Comparison of ENCODE assay signal across 13 cellular contexts in the genomic region with DNA sequence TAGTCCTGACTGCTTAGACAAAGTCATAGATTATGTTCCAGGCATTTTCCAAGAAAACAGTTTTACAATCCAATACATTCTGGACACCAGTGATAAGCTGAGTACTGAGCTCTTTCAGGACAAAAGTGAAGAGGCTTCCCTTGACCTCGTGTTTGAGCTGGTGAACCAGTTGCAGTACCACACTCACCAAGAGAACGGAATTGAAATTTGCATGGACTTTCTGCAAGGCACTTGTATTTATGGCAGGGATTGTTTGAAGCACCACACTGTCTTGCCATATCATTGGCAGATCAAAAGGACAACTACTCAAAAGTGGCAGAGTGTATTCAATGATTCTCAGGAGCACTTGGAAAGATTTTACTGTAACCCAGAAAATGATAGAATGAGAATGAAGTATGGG. TPM values are rescaled to one million over a fixed set of nuclear protein-coding genes. Genes with fewer than 3 reads are reported as not detected.
DNase-seq lines count a peak whose midpoint lies in the region; ATAC-seq, FAIRE-seq and TF ChIP-seq lines count a peak whose summit lies in the region.
"Had no signal": no experiment of that assay in that cellular context is flagged by ENCODE, and none has a peak within 500 bp of the region (broad histone marks: within the 10 kb centered on the region; RNA-seq: fewer than 3 reads in every experiment).

No MANE protein-coding gene starts in this region.

- H3K4me2 ChIP-seq in Karpas-422 (ENCODE audit: low read depth, low read length, poor library complexity, severe bottlenecking) = peak overlapping the region; percentile 2
- H3K4me2 ChIP-seq in mammary epithelial cell (ENCODE audit: insufficient read depth, low read depth, low read length) = peak overlapping the region; percentile 74
- no peak overlapping the region for H3K4me2 ChIP-seq in parathyroid adenoma (ENCODE audit: low read length)
- H3K4me2 ChIP-seq in trophoblast cell (ENCODE audit: low read length) = no peak overlapping the region

- H4K20me1 ChIP-seq in Karpas-422 (ENCODE audit: insufficient read depth, low read depth, low read length) (peaks cover 22% of the 10 kb centered on the region), mammary epithelial cell (ENCODE audit: insufficient read depth, low read length) (peaks cover 5% of the 10 kb centered on the region)

- WGBS in mammary epithelial cell (ENCODE audit: low coverage, missing lambda C conversion rate) = 80% methylated on average over 2 of the region's 2 CpGs
- no CpG with 5 or more reads among the region's 2 CpGs for WGBS in trophoblast cell (ENCODE audit: extremely low coverage, insufficient coverage, insufficient read length)

- H3K9me3 Mint-ChIP-seq in activated T-cell treated with anti-CD3 and anti-CD28 coated beads, Interleukin-2, amount 50 U/mL, for 72 hours = no peaks in the 10 kb centered on the region

- no peak overlapping the region for H3K4ac ChIP-seq in trophoblast cell (ENCODE audit: low read depth, low read length)

- H3K27me3 ChIP-seq in Karpas-422 (ENCODE audit: low read length) (no peaks in the 10 kb centered on the region), mammary epithelial cell (ENCODE audit: insufficient read depth, low read length) (no peaks in the 10 kb centered on the region), parathyroid adenoma (ENCODE audit: control insufficient read depth, insufficient read depth, low read length) (no peaks in the 10 kb centered on the region), trophoblast cell (ENCODE audit: insufficient read depth, low read length) (no peaks in the 10 kb centered on the region)
- H3K27me3 ChIP-seq: transverse colon had no signal

- peaks cover 55% of the 10 kb centered on the region for H3K79me2 ChIP-seq in Karpas-422 (ENCODE audit: low read length)
- H3K79me2 ChIP-seq in mammary epithelial cell (ENCODE audit: insufficient read depth, low read length) = peaks cover 89% of the 10 kb centered on the region
- H3K79me2 ChIP-seq in parathyroid adenoma = peaks cover 71% of the 10 kb centered on the region
- H3K79me2 ChIP-seq in trophoblast cell (ENCODE audit: control insufficient read depth, insufficient read depth, low read length, poor library complexity) = peaks cover 12% of the 10 kb centered on the region

- peak overlapping the region; percentile 21 for H3K27ac Mint-ChIP-seq in activated T-cell treated with anti-CD3 and anti-CD28 coated beads, Interleukin-2, amount 50 U/mL, for 72 hours

- no peaks in the 10 kb centered on the region for H3K27me3 Mint-ChIP-seq in activated T-cell treated with anti-CD3 and anti-CD28 coated beads, Interleukin-2, amount 50 U/mL, for 72 hours (ENCODE audit: low read depth)

- H3K79me1 ChIP-seq in trophoblast cell (ENCODE audit: low read length) = peaks cover 17% of the 10 kb centered on the region

- FAIRE-seq in GM12892 (lab: Jason Lieb, UNC) = no peak
- FAIRE-seq: frontal cortex had no signal

- TF ChIP-seq CTCF in mammary epithelial cell (conservative IDR thresholded peaks at IDR 0.05 in 1 of 2, IDR thresholded peaks at IDR 0.05 in 1 of 2; ENCODE audit: extremely low read depth in 1 of 2, insufficient read depth in 1 of 2, low read depth in 1 of 2, low read length in 2 of 2) (no peak), parathyroid adenoma (IDR thresholded peaks at IDR 0.05) (no peak)

- H3K4me3 ChIP-seq in Karpas-422 (ENCODE audit: low read length) = no peak overlapping the region
- H3K4me3 ChIP-seq in mammary epithelial cell (replicated peaks in 1 of 3; ENCODE audit: insufficient read depth in 1 of 3, low read depth in 2 of 3, low read length in 3 of 3) = peak overlapping the region; percentile 61 to 94 (median 76)
- peak overlapping the region; percentile 90 for H3K4me3 ChIP-seq in parathyroid adenoma (ENCODE audit: low read depth, low read length)
- no peak overlapping the region for H3K4me3 ChIP-seq in trophoblast cell (ENCODE audit: low read depth, low read length)
- H3K4me3 ChIP-seq: transverse colon had no signal

- H3K18ac ChIP-seq in trophoblast cell (ENCODE audit: low read length) = no peak overlapping the region

- no peak for ATAC-seq in activated T-cell treated with anti-CD3 and anti-CD28 coated beads, Interleukin-2, amount 50 U/mL, for 72 hours (replicated peaks in 1 of 2)
- ATAC-seq: left lobe of liver had no signal

- H2BK12ac ChIP-seq in trophoblast cell (ENCODE audit: low read length) = no peak overlapping the region

- no peak overlapping the region for H4K8ac ChIP-seq in trophoblast cell (ENCODE audit: low read depth, low read length)

- dilution Hi-C loops in mammary epithelial cell (cut with HindIII; ENCODE audit: low sequenced_read_pairs) = loop anchor here (5.0 kb wide), 1 partner anchor 449 kb away; no protein-coding TSS in a partner anchor

- in situ Hi-C loops in mammary epithelial cell (cut with MboI; ENCODE audit: low sequenced_read_pairs in 2 of 2) = loop anchor here (5.0 to 25.0 kb wide), 4 partner anchors 123 to 409 kb away; a partner anchor contains a TSS

- no peak overlapping the region for H3K9ac ChIP-seq in Karpas-422 (ENCODE audit: low read length)
- H3K9ac ChIP-seq in mammary epithelial cell (ENCODE audit: insufficient read depth, low read length) = peak overlapping the region; percentile 96
- H3K9ac ChIP-seq in parathyroid adenoma = no peak overlapping the region
- no peak overlapping the region for H3K9ac ChIP-seq in trophoblast cell (ENCODE audit: low read length)

- no peak for DNase-seq in activated T-cell treated with anti-CD3 and anti-CD28 coated beads, Interleukin-2, amount 50 U/mL, for 72 hours
- no peak for DNase-seq in activated T-cell treated with anti-CD3 and anti-CD28 coated beads, Interleukin-2, amount 50 U/mL, for 1 hour
- DNase-seq in Karpas-422 = peak; percentile 63
- no peak for DNase-seq in mammary epithelial cell
- no peak for DNase-seq in GM12892 (ENCODE audit: insufficient read length)
- DNase-seq in trophoblast cell = no peak
- no peak for DNase-seq in foreskin melanocyte
- DNase-seq: GOT3, NCI-H2029 treated with DMSO at 0.1 percent for 48 hours, transverse colon had no signal

- H3K27ac ChIP-seq in Karpas-422 (ENCODE audit: low read length) (no peak overlapping the region), mammary epithelial cell (ENCODE audit: insufficient read depth, low read depth, low read length) (peak overlapping the region; percentile 99), parathyroid adenoma (peak overlapping the region; percentile 99), trophoblast cell (ENCODE audit: low read depth, low read length) (no peak overlapping the region)

- no peaks in the 10 kb centered on the region for H3K9me2 ChIP-seq in Karpas-422 (replicated peaks; ENCODE audit: insufficient read depth, low read length)

- H3K36me3 ChIP-seq in Karpas-422 (ENCODE audit: insufficient read depth, low read length) (peaks cover 21% of the 10 kb centered on the region), mammary epithelial cell (ENCODE audit: insufficient read depth, low read length) (peaks cover 44% of the 10 kb centered on the region), parathyroid adenoma (ENCODE audit: control insufficient read depth, insufficient read depth, low read length) (peaks cover 4% of the 10 kb centered on the region), trophoblast cell (ENCODE audit: control insufficient read depth in 1 of 2, insufficient read depth in 2 of 2, low read length in 2 of 2) (peaks cover 2 to 5% of the 10 kb centered on the region in 2 experiments)

- intact Hi-C loops in mammary epithelial cell (cut with micrococcal nuclease) = no loop called here

- H3K9me3 ChIP-seq in Karpas-422 (ENCODE audit: low read length) (no peaks in the 10 kb centered on the region), mammary epithelial cell (replicated peaks; ENCODE audit: insufficient read depth, low read length) (no peaks in the 10 kb centered on the region), parathyroid adenoma (ENCODE audit: control insufficient read depth, low read length) (no peaks in the 10 kb centered on the region), trophoblast cell (ENCODE audit: insufficient read depth, low read depth, low read length) (no peaks in the 10 kb centered on the region)
- H3K9me3 ChIP-seq: transverse colon had no signal

- H2AFZ ChIP-seq in Karpas-422 (ENCODE audit: low read length) = no peak overlapping the region
- no peak overlapping the region for H2AFZ ChIP-seq in mammary epithelial cell (ENCODE audit: low read depth, low read length)
- no peak overlapping the region for H2AFZ ChIP-seq in parathyroid adenoma
- H2AFZ ChIP-seq in trophoblast cell (ENCODE audit: insufficient read depth, low read length, poor library complexity) = no peak overlapping the region

- no TSS peak for BruUV-seq in mammary epithelial cell (replicated peaks; lab: Mats Ljungman, UMichigan)

- CTCF ChIA-PET in mammary epithelial cell (lab: Charles Lee; ENCODE audit: low non-redundant PET) = interaction anchor here (0.7 kb wide), 1 partner anchor 55 kb away, joined by 4 read pairs; no protein-coding TSS in a partner anchor

- peak overlapping the region in 1 of 2 donors; percentile 95 for H3K4me3 Mint-ChIP-seq in activated T-cell treated with anti-CD3 and anti-CD28 coated beads, Interleukin-2, amount 50 U/mL, for 72 hours

- no peak overlapping the region for H4K91ac ChIP-seq in trophoblast cell (ENCODE audit: low read depth, low read length)

- peaks cover 81% of the 10 kb centered on the region for H3K4me1 ChIP-seq in Karpas-422 (ENCODE audit: low read length)
- H3K4me1 ChIP-seq in mammary epithelial cell (ENCODE audit: insufficient read depth, low read length) = peaks cover 59% of the 10 kb centered on the region
- peaks cover 7% of the 10 kb centered on the region for H3K4me1 ChIP-seq in parathyroid adenoma
- no peaks in the 10 kb centered on the region for H3K4me1 ChIP-seq in trophoblast cell (ENCODE audit: control insufficient read depth in 1 of 2, insufficient read depth in 2 of 2, low read length in 2 of 2)

- H4K12ac ChIP-seq in trophoblast cell (ENCODE audit: low read depth, low read length) = no peak overlapping the region

- no peak overlapping the region for H3K14ac ChIP-seq in trophoblast cell (ENCODE audit: low read length)

- H2AK5ac ChIP-seq in trophoblast cell (ENCODE audit: low read length) = no peak overlapping the region

- H3K36me3 Mint-ChIP-seq in activated T-cell treated with anti-CD3 and anti-CD28 coated beads, Interleukin-2, amount 50 U/mL, for 72 hours (ENCODE audit: insufficient read depth in 2 of 2) = peaks cover 22 to 42% of the 10 kb centered on the region in 2 donors

- H2BK5ac ChIP-seq in trophoblast cell (ENCODE audit: low read depth, low read length, poor library complexity) = no peak overlapping the region

- no peak for TF ChIP-seq POLR2A in GM12892 (IDR thresholded peaks at IDR 0.05; ENCODE audit: low read depth, low read length)

- H2BK120ac ChIP-seq in trophoblast cell (ENCODE audit: insufficient read depth, low read length, poor library complexity) = no peak overlapping the region

- peaks cover 72% of the 10 kb centered on the region for H3K4me1 Mint-ChIP-seq in activated T-cell treated with anti-CD3 and anti-CD28 coated beads, Interleukin-2, amount 50 U/mL, for 72 hours (ENCODE audit: low read depth)

- no peak overlapping the region for H3K23ac ChIP-seq in trophoblast cell (ENCODE audit: low read length)

RNA-seq across cellular contexts. Expression of a gene that starts 3.8 kb away (rescaled TPM):
- 10 to 100 TPM; 21.3 to 21.6 TPM for total RNA-seq in activated T-cell treated with anti-CD3 and anti-CD28 coated beads, Interleukin-2, amount 50 U/mL, for 72 hours
- 9.5 and 20.4 TPM in 2 replicates for total RNA-seq in Karpas-422 (2014; rRNA removed; shearing (Covaris generic); ENCODE audit: low replicate concordance)
- 100 to 1,000 TPM; 171 to 229 TPM for total RNA-seq in mammary epithelial cell
- polyA plus RNA-seq in mammary epithelial cell = 34.4 TPM
- 196 TPM for polyA minus RNA-seq in mammary epithelial cell
- polyA plus RNA-seq in GM12892 (2012; ENCODE audit: missing spikeins) = 29.5 TPM
- 31.9 and 33.4 TPM in 2 replicates for polyA plus RNA-seq in trophoblast cell (2013)

Comparison
In these comparisons a context has a peak if more than half of its experiments do, and no peak if none do; other contexts are left out.
1. H3K27ac ChIP-seq: peak in mammary epithelial cell (single experiment) and parathyroid adenoma (single experiment); none in Karpas-422 (single experiment) and trophoblast cell (single experiment).
2. H3K4me2 ChIP-seq: peak in Karpas-422 (single experiment) and mammary epithelial cell (single experiment); none in parathyroid adenoma (single experiment) and trophoblast cell (single experiment).
3. H3K4me3 ChIP-seq: peak in mammary epithelial cell (3 of 3) and parathyroid adenoma (single experiment); none in Karpas-422 (single experiment) and trophoblast cell (single experiment).